In genomic region chr5:147576646-147577535, GRCh38 we compare ENCODE assay signal across 8 cellular contexts.
DNase-seq lines count a peak whose midpoint lies in the region; ATAC-seq, FAIRE-seq and TF ChIP-seq lines count a peak whose summit lies in the region.

No MANE protein-coding gene starts in this region.

- intact Hi-C loops in activated CD4-positive, alpha-beta T cell treated with anti-CD3 and anti-CD28 coated beads for 36 hours (cut with DNase I, micrococcal nuclease): loop anchor here (1.0 to 10.0 kb wide), 3 partner anchors 123 to 352 kb away; no protein-coding TSS in a partner anchor
- intact Hi-C loops in kidney (cut with DNase I): no loop called here

- H3K4me3 Mint-ChIP-seq in activated CD4-positive, alpha-beta T cell treated with anti-CD3 and anti-CD28 coated beads for 36 hours: no peak overlapping the region

- DNase-seq in activated CD4-positive, alpha-beta T cell treated with anti-CD3 and anti-CD28 coated beads for 36 hours: peak; percentile 68
- no peak for DNase-seq in activated CD4-positive, alpha-beta T cell treated with anti-CD3 and anti-CD28 coated beads for 1 hour
- DNase-seq in HEK293T (ENCODE audit: extremely low spot score): peak; percentile 54
- DNase-seq in NCI-H460 (ENCODE audit: extremely low read depth, low read depth): peak; percentile 43
- peak; percentile 49 for DNase-seq in astrocyte of the spinal cord (ENCODE audit: low read depth, low spot score)
- DNase-seq in kidney: no peak
- peak; percentile 11 for DNase-seq in stimulated activated CD8-positive, alpha-beta memory T cell treated with anti-CD3 and anti-CD28 coated beads, Interleukin-7, amount 100 ng/mL, for 24 hours (ENCODE audit: low read depth)

- TF ChIP-seq CTCF in astrocyte of the spinal cord (IDR thresholded peaks at IDR 0.05; ENCODE audit: low read depth, low read length): peak; percentile 97
- TF ChIP-seq CTCF in kidney (IDR thresholded peaks at IDR 0.05; ENCODE audit: borderline replicate concordance, extremely low read depth, insufficient read depth): peak; percentile 69

- H3K9ac ChIP-seq in kidney (ENCODE audit: low read length in 2 of 2): no peak overlapping the region

- no peaks in the 10 kb centered on the region for H3K36me3 ChIP-seq in kidney (ENCODE audit: control insufficient read depth in 1 of 2, insufficient read depth in 2 of 2, low read length in 2 of 2)

- no peaks in the 10 kb centered on the region for H3K4me1 ChIP-seq in kidney (ENCODE audit: control insufficient read depth in 1 of 2, insufficient read depth in 1 of 2, low read depth in 1 of 2, low read length in 2 of 2)

- CTCF ChIA-PET in activated CD4-positive, alpha-beta T cell treated with anti-CD3 and anti-CD28 coated beads for 36 hours (lab: Charles Lee): interaction anchor here (0.6 to 2.3 kb wide), 4 partner anchors 17 to 1386 kb away, joined by 3 to 10 read pairs (median 4); no protein-coding TSS in a partner anchor
- CTCF ChIA-PET in HEK293T (lab: Yijun Ruan, JAX): interaction anchor here (0.6 to 1.7 kb wide), 12 partner anchors 15 to 1708 kb away, joined by 3 to 6 read pairs (median 4); no protein-coding TSS in a partner anchor

- POLR2A ChIA-PET in activated CD4-positive, alpha-beta T cell treated with anti-CD3 and anti-CD28 coated beads for 36 hours (lab: Charles Lee): interaction anchor here (0.6 to 0.7 kb wide), 2 partner anchors 25 to 44 kb away, joined by 7 to 9 read pairs; no protein-coding TSS in a partner anchor
- POLR2A ChIA-PET in HEK293T (lab: Yijun Ruan, JAX): interaction anchor here (0.6 to 1.0 kb wide), 3 partner anchors 122 to 375 kb away, joined by 3 read pairs; no protein-coding TSS in a partner anchor

- H3K4me3 ChIP-seq in astrocyte of the spinal cord (ENCODE audit: low read depth, low read length) (no peak overlapping the region), kidney (ENCODE audit: low read length in 2 of 2) (no peak overlapping the region)

- no peaks in the 10 kb centered on the region for H3K36me3 Mint-ChIP-seq in activated CD4-positive, alpha-beta T cell treated with anti-CD3 and anti-CD28 coated beads for 36 hours (ENCODE audit: low read depth)

- peaks cover 4% of the 10 kb centered on the region for H3K27me3 Mint-ChIP-seq in activated CD4-positive, alpha-beta T cell treated with anti-CD3 and anti-CD28 coated beads for 36 hours

- no peaks in the 10 kb centered on the region for H3K4me1 Mint-ChIP-seq in activated CD4-positive, alpha-beta T cell treated with anti-CD3 and anti-CD28 coated beads for 36 hours

- in situ Hi-C loops in astrocyte of the spinal cord (cut with HindIII; ENCODE audit: low sequenced_read_pairs): no loop called here

- no peak overlapping the region for H3K27ac Mint-ChIP-seq in activated CD4-positive, alpha-beta T cell treated with anti-CD3 and anti-CD28 coated beads for 36 hours

- H3K27ac ChIP-seq in kidney (ENCODE audit: low read depth in 2 of 2, low read length in 2 of 2): no peak overlapping the region

- H3K9me3 Mint-ChIP-seq in activated CD4-positive, alpha-beta T cell treated with anti-CD3 and anti-CD28 coated beads for 36 hours (ENCODE audit: low read depth): peaks cover 8% of the 10 kb centered on the region

- no peak for FAIRE-seq in kidney (lab: Jason Lieb, UNC)

- ATAC-seq in activated CD4-positive, alpha-beta T cell treated with anti-CD3 and anti-CD28 coated beads for 36 hours: peak; percentile 44
- no peak for ATAC-seq in GM21447 (IDR thresholded peaks at IDR 0.05; ENCODE audit: unreplicated experiment)

- H3K9me3 ChIP-seq in kidney (ENCODE audit: control insufficient read depth in 1 of 2, low read length in 2 of 2): peaks cover 0 to 11% of the 10 kb centered on the region in 2 donors

TF ChIP-seq in HEK293T, 16 proteins besides CTCF, POLR2A, EP300 and RAD21:
- TF ChIP-seq SP1 (IDR thresholded peaks at IDR 0.05) (no peak), ZNF384 (IDR thresholded peaks at IDR 0.05) (peak; percentile 80), BHLHE40 (IDR thresholded peaks at IDR 0.05; ENCODE audit: borderline replicate concordance) (no peak), ARNT (IDR thresholded peaks at IDR 0.05) (no peak), FOXA1 (IDR thresholded peaks at IDR 0.05) (no peak), CTBP1 (IDR thresholded peaks at IDR 0.05; ENCODE audit: borderline replicate concordance) (no peak), TARDBP (IDR thresholded peaks at IDR 0.05) (no peak), SUZ12 (IDR thresholded peaks at IDR 0.05) (no peak)

Comparison
In these comparisons a context has a peak if more than half of its experiments do, and no peak if none do; other contexts are left out.
1. DNase-seq: peak in activated CD4-positive, alpha-beta T cell treated with anti-CD3 and anti-CD28 coated beads for 36 hours (single experiment), HEK293T (single experiment), NCI-H460 (single experiment), astrocyte of the spinal cord (single experiment) and stimulated activated CD8-positive, alpha-beta memory T cell treated with anti-CD3 and anti-CD28 coated beads, Interleukin-7, amount 100 ng/mL, for 24 hours (single experiment); none in activated CD4-positive, alpha-beta T cell treated with anti-CD3 and anti-CD28 coated beads for 1 hour (single experiment) and kidney (single experiment).